Comparison of ENCODE assay signal across 1 cellular context in genomic region chr11:8017894-8018741, GRCh38.
TF ChIP-seq lines count a peak whose summit lies in the region.

No MANE protein-coding gene starts in this region.

TF ChIP-seq in IMR-90, 13 proteins besides CTCF, POLR2A, EP300 and RAD21 (continued from another document):
- TF ChIP-seq ELK1 (IDR thresholded peaks at IDR 0.05; ENCODE audit: borderline replicate concordance, low read depth, low read length) (no peak), RCOR1 (IDR thresholded peaks at IDR 0.05; ENCODE audit: insufficient replicate concordance, low read length) (no peak), NFE2L2 (IDR thresholded peaks at IDR 0.05; ENCODE audit: low read depth, low read length) (no peak), BHLHE40 (IDR thresholded peaks at IDR 0.05; ENCODE audit: low read depth, low read length) (no peak), CEBPB (IDR thresholded peaks at IDR 0.05; ENCODE audit: low read depth, low read length) (no peak)
